In the genomic region with DNA sequence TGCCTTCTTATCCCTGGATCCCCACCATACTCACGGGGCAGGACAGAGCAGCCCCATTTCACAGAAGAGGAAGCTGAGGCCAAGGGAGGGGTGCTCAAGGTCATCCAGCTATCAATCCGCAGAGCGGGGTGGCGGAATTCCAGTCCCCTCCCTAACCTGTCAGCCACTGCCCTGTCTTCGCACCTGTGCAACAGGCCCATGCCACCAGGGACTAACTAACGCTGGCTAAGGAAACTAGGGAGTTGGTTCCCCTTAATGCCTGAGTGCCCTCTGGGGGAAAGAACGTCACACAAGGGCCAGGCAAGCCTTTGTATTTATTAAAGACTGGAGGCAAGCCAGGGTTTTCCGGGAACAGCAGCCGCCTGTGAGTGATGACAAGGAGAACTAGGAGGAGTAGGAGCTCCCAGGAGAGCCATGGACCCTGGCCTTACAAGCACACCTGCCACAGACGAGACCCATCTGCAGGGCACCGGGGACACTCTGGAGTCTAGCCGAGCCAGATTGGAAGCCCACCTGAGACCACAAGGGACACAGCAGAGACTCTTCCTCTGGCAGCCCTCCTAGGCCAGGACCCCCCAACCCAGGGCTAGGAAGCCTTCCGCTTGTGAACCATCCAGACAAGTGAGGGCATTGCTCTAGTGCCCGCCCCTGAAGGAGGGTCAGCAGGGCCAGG, we compare ENCODE assay signal across 9 cellular contexts.
DNase-seq lines count a peak whose midpoint lies in the region; ATAC-seq and TF ChIP-seq lines count a peak whose summit lies in the region.
"Had no signal": no experiment of that assay in that cellular context is flagged by ENCODE, and none has a peak within 500 bp of the region (broad histone marks: within the 10 kb centered on the region; RNA-seq: fewer than 3 reads in every experiment).

No MANE protein-coding gene starts in this region.

- peaks cover 44% of the 10 kb centered on the region for H3K36me3 Mint-ChIP-seq in brain

- H3K27me3 ChIP-seq in left lung (no peaks in the 10 kb centered on the region), stomach smooth muscle (ENCODE audit: control insufficient read depth in 1 of 2, insufficient read depth in 2 of 2, low read length in 2 of 2) (no peaks in the 10 kb centered on the region), PC-9 (ENCODE audit: insufficient read depth, low read depth) (no peaks in the 10 kb centered on the region)

- H3K4me3 Mint-ChIP-seq in brain = no peak overlapping the region

- H3K4me1 Mint-ChIP-seq in brain = peaks cover 22% of the 10 kb centered on the region

- H3K4me1 ChIP-seq in left lung (peaks cover 40 to 79% of the 10 kb centered on the region in 2 donors), stomach smooth muscle (ENCODE audit: control insufficient read depth, insufficient read depth, low read length) (peaks cover 94% of the 10 kb centered on the region), PC-9 (replicated peaks; ENCODE audit: insufficient read depth) (peaks cover 4% of the 10 kb centered on the region)

- BruUV-seq in PC-9 (replicated peaks; lab: Mats Ljungman, UMichigan) = no TSS peak

- intact Hi-C loops in left lung (cut with DNase I) = loop anchor here (10.0 kb wide), 1 partner anchor 141 kb away; no protein-coding TSS in a partner anchor
- intact Hi-C loops in PC-9 (cut with micrococcal nuclease; ENCODE audit: unreplicated experiment) = no loop called here

- POLR2A ChIA-PET in PC-9 (lab: Charles Lee; ENCODE audit: unreplicated experiment) (no interaction called here), GM10248 (lab: Yijun Ruan, JAX) (interaction anchor here (0.6 kb wide), 1 partner anchor 878 kb away, joined by 3 read pairs; no protein-coding TSS in a partner anchor)

- H4K20me1 ChIP-seq in PC-9 (ENCODE audit: insufficient read depth) = peaks cover 47% of the 10 kb centered on the region

- CTCF ChIA-PET in PC-9 (lab: Charles Lee) (no interaction called here), GM10248 (lab: Yijun Ruan, JAX) (interaction anchor here (2.9 kb wide), 1 partner anchor 22 kb away, joined by 14 read pairs; no protein-coding TSS in a partner anchor)

- peaks cover 69% of the 10 kb centered on the region for H3K79me2 ChIP-seq in PC-9 (ENCODE audit: low read depth)

- peak; percentile 84 for DNase-seq in NCI-H1092 treated with DMSO at 0.1 percent for 48 hours (lab: John Stamatoyannopoulos, UW)
- DNase-seq in left lung = peak in 1 of 2 donors; percentile 70
- DNase-seq in PC-9 = no peak
- no peak for DNase-seq in SIG-M5 treated with dmso at 0.1 percent for 504 hours (lab: John Stamatoyannopoulos, UW; ENCODE audit: unreplicated experiment)
- no peak for DNase-seq in GM10248 (ENCODE audit: extremely low spot score)
- DNase-seq in iPS-NIHi7 (ENCODE audit: extremely low spot score) = no peak
- DNase-seq: NCI-H446 treated with DMSO at 0.1 percent for 48 hours had no signal

- H3K27ac ChIP-seq in left lung = peak overlapping the region; percentile 80 to 90
- H3K27ac ChIP-seq in stomach smooth muscle (ENCODE audit: low read length) = peak overlapping the region; percentile 99
- H3K27ac ChIP-seq in PC-9 = no peak overlapping the region

- no peak overlapping the region for H3K4me2 ChIP-seq in PC-9

- H3K27me3 Mint-ChIP-seq in brain = no peaks in the 10 kb centered on the region

- no peaks in the 10 kb centered on the region for H3K9me2 ChIP-seq in PC-9 (ENCODE audit: insufficient read depth)

- peak; percentile 60 for ATAC-seq in left lung

- H3K9ac ChIP-seq in stomach smooth muscle (ENCODE audit: low read length in 2 of 2) = peak overlapping the region; percentile 79 to 80

- H3K27ac Mint-ChIP-seq in brain = peak overlapping the region in 4 of 5 experiments; percentile 81 to 91 (median 87)

- no peaks in the 10 kb centered on the region for H3K9me3 Mint-ChIP-seq in brain

- H2AFZ ChIP-seq in PC-9 = no peak overlapping the region

- H3K9me3 ChIP-seq in left lung (no peaks in the 10 kb centered on the region), stomach smooth muscle (ENCODE audit: control insufficient read depth in 2 of 2, low read length in 2 of 2) (no peaks in the 10 kb centered on the region), PC-9 (ENCODE audit: insufficient read depth, low read depth) (no peaks in the 10 kb centered on the region)

- H3K36me3 ChIP-seq in left lung (peaks cover 3 to 99% of the 10 kb centered on the region in 2 donors), stomach smooth muscle (ENCODE audit: control insufficient read depth in 2 of 2, insufficient read depth in 2 of 2, low read length in 2 of 2) (peaks cover 68 to 71% of the 10 kb centered on the region in 2 donors), PC-9 (ENCODE audit: low read depth) (peaks cover 89% of the 10 kb centered on the region)

- TF ChIP-seq CTCF in brain (conservative IDR thresholded peaks at IDR 0.05) = no peak
- TF ChIP-seq CTCF in left lung (IDR thresholded peaks at IDR 0.05) = no peak
- no peak for TF ChIP-seq CTCF in PC-9 (conservative IDR thresholded peaks at IDR 0.05)
- no peak for TF ChIP-seq CTCF in GM10248 (IDR thresholded peaks at IDR 0.05; ENCODE audit: control extremely low read depth, extremely low read depth, low read depth, missing control alignments)

- H3K4me3 ChIP-seq in left lung (no peak overlapping the region), stomach smooth muscle (ENCODE audit: low read length in 2 of 2) (peak overlapping the region in 1 of 2 donors; percentile 57), PC-9 (no peak overlapping the region)

- peaks cover 100% of the 10 kb centered on the region for H3F3A ChIP-seq in PC-9 (ENCODE audit: insufficient read depth, low read depth)
